In the genomic region with DNA sequence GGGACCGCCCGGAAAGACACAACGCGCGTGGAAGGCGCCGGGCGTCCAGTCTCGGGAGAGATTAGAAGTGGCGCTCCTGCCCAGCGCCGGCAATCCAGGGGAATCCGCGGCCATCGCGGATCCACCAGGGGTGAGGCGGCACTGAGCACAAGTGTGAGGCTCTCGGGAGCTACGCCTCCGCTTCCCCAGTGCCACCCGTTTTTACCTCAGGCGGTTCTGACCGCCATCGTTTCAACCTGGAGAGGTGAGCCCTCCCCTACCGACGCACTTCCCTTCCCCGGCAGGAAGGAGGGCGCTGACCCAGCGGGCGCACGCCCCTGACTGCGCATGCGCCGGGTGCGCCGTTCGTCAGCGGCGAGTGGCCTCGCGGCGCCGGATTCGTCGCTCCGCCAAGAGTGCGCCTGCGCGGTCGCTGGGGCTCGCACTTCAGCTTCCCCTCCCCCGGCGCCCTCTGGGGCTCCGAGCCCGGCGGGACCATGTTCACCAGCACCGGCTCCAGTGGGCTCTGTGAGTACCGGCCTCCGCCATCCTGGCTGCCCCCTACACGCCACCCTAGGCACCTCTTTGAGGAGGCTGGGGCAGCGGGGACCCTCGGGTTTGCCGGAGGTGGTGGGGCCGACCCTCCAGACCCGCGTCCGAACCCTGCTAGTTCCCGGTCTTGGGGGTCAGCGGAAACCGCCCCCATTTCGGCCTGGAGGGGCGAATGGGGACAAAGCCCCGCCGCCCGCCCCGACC, we compare ENCODE assay signal across 8 cellular contexts. TPM values are rescaled to one million over a fixed set of nuclear protein-coding genes. Genes with fewer than 3 reads are reported as not detected.
DNase-seq lines count a peak whose midpoint lies in the region; ATAC-seq and TF ChIP-seq lines count a peak whose summit lies in the region.

A gene with protein sequence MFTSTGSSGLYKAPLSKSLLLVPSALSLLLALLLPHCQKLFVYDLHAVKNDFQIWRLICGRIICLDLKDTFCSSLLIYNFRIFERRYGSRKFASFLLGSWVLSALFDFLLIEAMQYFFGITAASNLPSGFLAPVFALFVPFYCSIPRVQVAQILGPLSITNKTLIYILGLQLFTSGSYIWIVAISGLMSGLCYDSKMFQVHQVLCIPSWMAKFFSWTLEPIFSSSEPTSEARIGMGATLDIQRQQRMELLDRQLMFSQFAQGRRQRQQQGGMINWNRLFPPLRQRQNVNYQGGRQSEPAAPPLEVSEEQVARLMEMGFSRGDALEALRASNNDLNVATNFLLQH (plus strand): TSS at position 422 of the 735 bp plus-strand sequence. CDS start 55 bp downstream, at position 477.

- H3K4me1 ChIP-seq in adipocyte (ENCODE audit: control insufficient read depth, insufficient read depth, low read length), result peaks cover 33% of the 10 kb centered on the region
- peaks cover 11 to 45% (median 22%) of the 10 kb centered on the region in 4 donors for H3K4me1 ChIP-seq in upper lobe of left lung

- intact Hi-C loops in cardiac septum (cut with DNase I), result loop anchor here (5.0 kb wide), 2 partner anchors 67 to 113 kb away; no protein-coding TSS in a partner anchor
- intact Hi-C loops in posterior cingulate gyrus (cut with DNase I), result loop anchor here (2.0 to 5.0 kb wide), 3 partner anchors 67 to 300 kb away; partner anchors contain the start of gene TM9SF2

- H3K27ac ChIP-seq in upper lobe of left lung, result peak within 1 kb of the TSS; percentile 97 to 99 (median 98)

- H3K9me3 ChIP-seq in adipocyte (ENCODE audit: control insufficient read depth, low read length), result no peaks in the 10 kb centered on the region
- no peaks in the 10 kb centered on the region for H3K9me3 ChIP-seq in upper lobe of left lung

- H3K36me3 ChIP-seq in adipocyte (ENCODE audit: control insufficient read depth, insufficient read depth, low read length, severe bottlenecking) (no peaks in the 10 kb centered on the region), upper lobe of left lung (no peaks in the 10 kb centered on the region)

- TF ChIP-seq CTCF in GM12873 (IDR thresholded peaks at IDR 0.05; ENCODE audit: insufficient read depth, low read depth, low read length, missing control alignments) (peak; percentile 15), upper lobe of left lung (IDR thresholded peaks at IDR 0.05) (peak in 3 of 6 experiments; percentile 43 to 65 (median 55))

- peak within 1 kb of the TSS; percentile 99 for H3K4me3 ChIP-seq in adipocyte (ENCODE audit: low read length)
- H3K4me3 ChIP-seq in upper lobe of left lung, result peak within 1 kb of the TSS; percentile 85 to 98 (median 97)

- H3K27me3 ChIP-seq in adipocyte (replicated peaks; ENCODE audit: control insufficient read depth, insufficient read depth, low read length) (no peaks in the 10 kb centered on the region), upper lobe of left lung (no peaks in the 10 kb centered on the region)

- H3K9ac ChIP-seq in adipocyte (ENCODE audit: low read length), result peak within 1 kb of the TSS; percentile 98

- peak; percentile 78 for DNase-seq in NCI-H1417 treated with DMSO at 0.1 percent for 48 hours (lab: John Stamatoyannopoulos, UW)
- DNase-seq in SW480 (ENCODE audit: low spot score), result peak; percentile 86
- peak; percentile 98 for DNase-seq in adipocyte (ENCODE audit: low read depth)
- DNase-seq in cardiac septum (ENCODE audit: low spot score), result peak; percentile 98
- peak; percentile 86 to 99 (median 90) for DNase-seq in posterior cingulate gyrus
- DNase-seq in upper lobe of left lung, result peak; percentile 95 to 100

- peak; percentile 75 to 98 (median 96) for TF ChIP-seq POLR2A in upper lobe of left lung (IDR thresholded peaks at IDR 0.05)

- peak in 1 of 4 donors; percentile 66 for TF ChIP-seq EP300 in upper lobe of left lung (IDR thresholded peaks at IDR 0.05)

- peak; percentile 79 for ATAC-seq in HG02763 (IDR thresholded peaks at IDR 0.05; ENCODE audit: unreplicated experiment)
- ATAC-seq in upper lobe of left lung (ENCODE audit: low FRiP score in 2 of 2), result peak; percentile 94 to 97

- WGBS in upper lobe of left lung, 2 donors, result 0% methylated on average over 3 to 24 of the region's 76 CpGs

RNA-seq across cellular contexts. Expression of the gene that starts here (rescaled TPM):
- total RNA-seq in cardiac septum (61.2 TPM), upper lobe of left lung (10 to 100 TPM; 29.3 to 55.5 (median 47.7) TPM)

Comparison
In these comparisons a context has a peak if more than half of its experiments do, and no peak if none do; other contexts are left out.
1. Peak in every context shown above with its lines: DNase-seq, ATAC-seq, H3K4me3 ChIP-seq and H3K27ac ChIP-seq.